8 cellular contexts compared by ENCODE assay signal in the genomic region with DNA sequence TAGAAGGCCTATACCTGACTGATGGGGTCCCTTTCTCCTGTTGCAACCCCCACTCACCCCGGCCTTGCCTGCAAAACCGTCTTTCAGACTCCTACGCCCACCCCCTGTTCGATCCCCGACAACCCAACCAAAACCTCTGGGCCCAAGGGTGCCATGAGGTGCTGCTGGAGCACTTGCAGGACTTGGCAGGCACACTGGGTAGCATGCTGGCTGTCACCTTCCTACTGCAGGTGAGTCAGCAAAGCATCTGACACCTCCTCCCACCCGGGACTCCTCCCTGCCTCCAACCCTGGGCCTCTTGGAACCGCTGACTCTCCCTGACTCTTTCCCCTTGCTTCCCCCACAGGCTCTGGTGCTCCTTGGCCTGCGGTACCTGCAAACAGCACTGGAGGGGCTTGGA. TPM values are rescaled to one million over a fixed set of nuclear protein-coding genes. Genes with fewer than 3 reads are reported as not detected.
DNase-seq lines count a peak whose midpoint lies in the region; ATAC-seq lines count a peak whose summit lies in the region.

No MANE protein-coding gene starts in this region.

- H3K4me3 Mint-ChIP-seq in T-helper 1 cell treated with Interleukin-12 subunit alpha and Interleukin-12 subunit beta and Interleukin-4 antibody, amounts not matched to agents 30 μg/mL and 1 μg/mL, for 36 hours, result peak overlapping the region; percentile 10
- H3K4me3 Mint-ChIP-seq in activated T-helper 17 cell treated with anti-CD3 and anti-CD28 coated beads, Interleukin-2, amount 50 U/mL, for 72 hours, result peak overlapping the region; percentile 73

- peaks cover 27% of the 10 kb centered on the region for H3K4me1 Mint-ChIP-seq in T-helper 1 cell treated with Interleukin-12 subunit alpha and Interleukin-12 subunit beta and Interleukin-4 antibody, amounts not matched to agents 30 μg/mL and 1 μg/mL, for 36 hours (ENCODE audit: low read depth)
- peaks cover 18% of the 10 kb centered on the region for H3K4me1 Mint-ChIP-seq in activated T-helper 17 cell treated with anti-CD3 and anti-CD28 coated beads, Interleukin-2, amount 50 U/mL, for 72 hours

- H3K27ac ChIP-seq in layer of hippocampus (ENCODE audit: low read depth, low read length), result peak overlapping the region; percentile 93
- H3K27ac ChIP-seq in substantia nigra (ENCODE audit: low read depth, low read length, poor library complexity, severe bottlenecking), result peak overlapping the region; percentile 95

- no peaks in the 10 kb centered on the region for H3K9me3 Mint-ChIP-seq in T-helper 1 cell treated with Interleukin-12 subunit alpha and Interleukin-12 subunit beta and Interleukin-4 antibody, amounts not matched to agents 30 μg/mL and 1 μg/mL, for 36 hours
- no peaks in the 10 kb centered on the region for H3K9me3 Mint-ChIP-seq in activated T-helper 17 cell treated with anti-CD3 and anti-CD28 coated beads, Interleukin-2, amount 50 U/mL, for 72 hours

- peak overlapping the region; percentile 77 for H3K27ac Mint-ChIP-seq in T-helper 1 cell treated with Interleukin-12 subunit alpha and Interleukin-12 subunit beta and Interleukin-4 antibody, amounts not matched to agents 30 μg/mL and 1 μg/mL, for 36 hours
- peak overlapping the region; percentile 87 for H3K27ac Mint-ChIP-seq in activated T-helper 17 cell treated with anti-CD3 and anti-CD28 coated beads, Interleukin-2, amount 50 U/mL, for 72 hours

- ATAC-seq in activated T-helper 17 cell treated with anti-CD3 and anti-CD28 coated beads, Interleukin-2, amount 50 U/mL, for 72 hours (replicated peaks), result peak; percentile 36
- ATAC-seq in GM21619 (IDR thresholded peaks at IDR 0.05; ENCODE audit: unreplicated experiment), result no peak

- no peaks in the 10 kb centered on the region for H3K27me3 Mint-ChIP-seq in T-helper 1 cell treated with Interleukin-12 subunit alpha and Interleukin-12 subunit beta and Interleukin-4 antibody, amounts not matched to agents 30 μg/mL and 1 μg/mL, for 36 hours (ENCODE audit: low read depth)
- no peaks in the 10 kb centered on the region for H3K27me3 Mint-ChIP-seq in activated T-helper 17 cell treated with anti-CD3 and anti-CD28 coated beads, Interleukin-2, amount 50 U/mL, for 72 hours

- peaks cover 21% of the 10 kb centered on the region for H3K36me3 Mint-ChIP-seq in T-helper 1 cell treated with Interleukin-12 subunit alpha and Interleukin-12 subunit beta and Interleukin-4 antibody, amounts not matched to agents 30 μg/mL and 1 μg/mL, for 36 hours (ENCODE audit: low read depth)
- peaks cover 79% of the 10 kb centered on the region for H3K36me3 Mint-ChIP-seq in activated T-helper 17 cell treated with anti-CD3 and anti-CD28 coated beads, Interleukin-2, amount 50 U/mL, for 72 hours (ENCODE audit: low read depth)

- H3K27me3 ChIP-seq in layer of hippocampus (ENCODE audit: control insufficient read depth, insufficient read depth, low read length), result no peaks in the 10 kb centered on the region

- no peak for DNase-seq in T-helper 1 cell
- no peak for DNase-seq in substantia nigra (lab: John Stamatoyannopoulos, UW)
- no peak for DNase-seq in SKM-1 (lab: John Stamatoyannopoulos, UW; ENCODE audit: unreplicated experiment)
- DNase-seq in H4 (ENCODE audit: low spot score), result no peak

RNA-seq across cellular contexts. Expression of a gene that starts 1.2 kb away (rescaled TPM):
- 1 to 10 TPM; 2.0 to 3.0 TPM for total RNA-seq in activated T-helper 17 cell treated with anti-CD3 and anti-CD28 coated beads, Interleukin-2, amount 50 U/mL, for 72 hours
- total RNA-seq in H4 (2014; rRNA removed; shearing (Covaris generic)), result 4.2 and 11.4 TPM in 2 replicates

RNA-seq across cellular contexts. Expression of a gene that starts 1.7 kb away (rescaled TPM):
- total RNA-seq in activated T-helper 17 cell treated with anti-CD3 and anti-CD28 coated beads, Interleukin-2, amount 50 U/mL, for 72 hours, result 100 to 1,000 TPM; 122 to 130 TPM
- 10.1 and 13.8 TPM in 2 replicates for total RNA-seq in H4 (2014; rRNA removed; shearing (Covaris generic))

RNA-seq across cellular contexts. Expression of a gene that starts 7.5 kb away (rescaled TPM):
- total RNA-seq in activated T-helper 17 cell treated with anti-CD3 and anti-CD28 coated beads, Interleukin-2, amount 50 U/mL, for 72 hours, result 10 to 100 TPM; 60.5 to 71.9 TPM
- total RNA-seq in H4 (2014; rRNA removed; shearing (Covaris generic)), result 13.5 and 26.0 TPM in 2 replicates

RNA-seq across cellular contexts. Expression of a gene that starts 12.6 kb away (rescaled TPM):
- total RNA-seq in activated T-helper 17 cell treated with anti-CD3 and anti-CD28 coated beads, Interleukin-2, amount 50 U/mL, for 72 hours, result 100 to 1,000 TPM; 142 to 198 TPM
- 96.1 and 108 TPM in 2 replicates for total RNA-seq in H4 (2014; rRNA removed; shearing (Covaris generic))

RNA-seq across cellular contexts. Expression of a gene that starts 23.0 kb away (rescaled TPM):
- 10 to 100 TPM; 23.8 to 25.7 TPM for total RNA-seq in activated T-helper 17 cell treated with anti-CD3 and anti-CD28 coated beads, Interleukin-2, amount 50 U/mL, for 72 hours
- total RNA-seq in H4 (2014; rRNA removed; shearing (Covaris generic)), result 2.3 and 5.4 TPM in 2 replicates
